2 cellular contexts compared by ENCODE assay signal in the genomic region with DNA sequence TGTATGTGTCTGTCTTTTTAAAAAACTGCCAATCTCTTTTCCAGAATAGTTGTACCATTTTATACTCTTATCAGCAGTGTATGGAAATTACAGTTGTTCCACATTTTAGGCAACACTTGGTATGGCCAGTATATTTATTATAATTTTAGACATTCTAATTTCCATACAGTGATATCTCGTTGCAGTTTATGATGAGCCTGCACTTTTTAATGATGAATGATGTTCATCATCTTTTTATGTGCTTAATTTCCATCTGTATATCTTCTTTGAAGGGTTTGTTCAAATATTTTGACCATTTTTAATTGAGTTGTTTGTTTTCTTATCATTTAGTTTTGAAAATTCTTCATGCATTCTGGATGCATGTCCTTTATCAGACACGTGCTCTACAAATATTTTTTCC.
A peak's percentile ranks its signal among the peaks of the same experiment; 100 is the strongest.
TF ChIP-seq lines count a peak whose summit lies in the region.

No MANE protein-coding gene starts in this region.

TF ChIP-seq in HepG2, 621 proteins besides CTCF, POLR2A, EP300 and RAD21:
- TF ChIP-seq MAFF (IDR thresholded peaks at IDR 0.05; ENCODE audit: low read depth, low read length) (peak; percentile 60; the same call in 1 of the 2 replicates), MAFK (conservative IDR thresholded peaks at IDR 0.05 in 1 of 2, IDR thresholded peaks at IDR 0.05 in 1 of 2; ENCODE audit: low read length in 2 of 2) (peak; percentile 68 to 70), NPAS2 (CRISPR knock-in tag; IDR thresholded peaks at IDR 0.05; ENCODE audit: borderline replicate concordance) (no peak)

TF ChIP-seq in IMR-90, 13 proteins besides CTCF, POLR2A, EP300 and RAD21:
- TF ChIP-seq MAFK (IDR thresholded peaks at IDR 0.05; ENCODE audit: low read depth, low read length) (peak; percentile 61), FOS (IDR thresholded peaks at IDR 0.05; ENCODE audit: low read depth, low read length) (no peak)
